In the genomic region with DNA sequence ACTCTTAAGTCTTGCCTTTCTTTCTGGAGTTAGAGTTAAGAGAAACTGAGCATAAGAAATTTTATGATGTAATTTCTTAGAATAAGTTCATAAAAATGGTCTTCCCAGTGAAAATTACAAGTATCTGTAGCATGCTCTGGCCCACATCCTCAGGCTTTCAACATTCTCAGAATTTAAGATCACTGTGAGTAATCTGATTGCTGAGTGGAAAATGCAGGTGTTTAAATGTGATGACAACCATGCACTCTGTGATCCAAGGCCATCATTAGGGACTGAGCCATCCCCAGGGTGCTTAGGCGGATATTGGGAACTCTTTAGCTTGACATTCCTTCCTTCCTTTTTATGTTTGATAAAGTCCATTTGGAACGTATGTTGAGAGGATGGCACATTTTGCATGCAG, we compare ENCODE assay signal across 19 cellular contexts.
DNase-seq lines count a peak whose midpoint lies in the region; ATAC-seq and TF ChIP-seq lines count a peak whose summit lies in the region.
"Had no signal": no experiment of that assay in that cellular context is flagged by ENCODE, and none has a peak within 500 bp of the region (broad histone marks: within the 10 kb centered on the region; RNA-seq: fewer than 3 reads in every experiment).

No MANE protein-coding gene starts in this region.

- POLR2A ChIA-PET in Panc1 (lab: Charles Lee), result no interaction called here

- TF ChIP-seq POLR2A in body of pancreas (IDR thresholded peaks at IDR 0.05), result no peak

- H3K4me3 Mint-ChIP-seq in activated CD8-positive, alpha-beta memory T cell treated with anti-CD3 and anti-CD28 coated beads, Interleukin-2, amount 10 ng/mL, durations not matched to agents 7 days and 5 days, result no peak overlapping the region
- H3K4me3 Mint-ChIP-seq in activated T-helper 17 cell treated with anti-CD3 and anti-CD28 coated beads, Interleukin-2, amount 50 U/mL, for 72 hours, result peak overlapping the region; percentile 20
- H3K4me3 Mint-ChIP-seq in stimulated activated effector memory CD8-positive, alpha-beta T cell treated with anti-CD3 and anti-CD28 coated beads, Interleukin-12 subunit alpha, Interleukin-12 subunit beta, amount 100 ng/mL, for 72 hours, result peak overlapping the region; percentile 17

- no peak for TF ChIP-seq CTCF in Panc1 (IDR thresholded peaks at IDR 0.05)
- TF ChIP-seq CTCF in body of pancreas (IDR thresholded peaks at IDR 0.05), result no peak

- H3K4me1 Mint-ChIP-seq in activated CD8-positive, alpha-beta memory T cell treated with anti-CD3 and anti-CD28 coated beads, Interleukin-2, amount 10 ng/mL, durations not matched to agents 7 days and 5 days, result peaks cover 70% of the 10 kb centered on the region
- peaks cover 31% of the 10 kb centered on the region for H3K4me1 Mint-ChIP-seq in activated T-helper 17 cell treated with anti-CD3 and anti-CD28 coated beads, Interleukin-2, amount 50 U/mL, for 72 hours
- peaks cover 63% of the 10 kb centered on the region for H3K4me1 Mint-ChIP-seq in stimulated activated effector memory CD8-positive, alpha-beta T cell treated with anti-CD3 and anti-CD28 coated beads, Interleukin-12 subunit alpha, Interleukin-12 subunit beta, amount 100 ng/mL, for 72 hours

- H3K4me1 ChIP-seq in Panc1 (ENCODE audit: control insufficient read depth, insufficient read depth, low read length) (peaks cover 15% of the 10 kb centered on the region), body of pancreas (no peaks in the 10 kb centered on the region)

- CTCF ChIA-PET in activated CD8-positive, alpha-beta memory T cell treated with anti-CD3 and anti-CD28 coated beads, Interleukin-2, amount 10 ng/mL, durations not matched to agents 7 days and 5 days (lab: Charles Lee), result interaction anchor here (1.1 to 2.0 kb wide), 2 partner anchors 21 to 232 kb away, joined by 3 to 6 read pairs; no protein-coding TSS in a partner anchor
- CTCF ChIA-PET in Panc1 (lab: Charles Lee), result no interaction called here

- H3K27ac ChIP-seq in Panc1 (ENCODE audit: low read length), result peak overlapping the region; percentile 36; the same call in 1 of the 2 replicates
- no peak overlapping the region for H3K27ac ChIP-seq in body of pancreas
- H3K27ac ChIP-seq: A549 had no signal

- peak; percentile 61 for DNase-seq in activated CD8-positive, alpha-beta memory T cell treated with anti-CD3 and anti-CD28 coated beads, Interleukin-2, amount 10 ng/mL, durations not matched to agents 7 days and 5 days
- no peak for DNase-seq in activated CD8-positive, alpha-beta memory T cell treated with anti-CD3 and anti-CD28 coated beads, Interleukin-2, amount 50 U/mL, for 48 hours
- DNase-seq in Panc1 (ENCODE audit: low read depth, low spot score), result no peak
- DNase-seq in stimulated activated effector memory CD8-positive, alpha-beta T cell treated with anti-CD3 and anti-CD28 coated beads, Interleukin-12 subunit alpha, Interleukin-12 subunit beta, amount 100 ng/mL, for 72 hours (ENCODE audit: low spot score in 2 of 2), result no peak
- DNase-seq in body of pancreas, result no peak
- DNase-seq in HUDEP-2 (lab: John Stamatoyannopoulos, UW; ENCODE audit: unreplicated experiment in 76 of 76), result no peak
- no peak for DNase-seq in SW480 (ENCODE audit: low spot score)
- DNase-seq: Caco-2, DMS53, MG63, NCI-H1092 treated with DMSO at 0.1 percent for 48 hours, NCI-H1694, NCI-H2107, NCI-H345 had no signal

- in situ Hi-C loops in Panc1 (cut with HindIII; ENCODE audit: low pct_unique_long_range_greater_than_20kb, low sequenced_read_pairs), result no loop called here

- WGBS in body of pancreas, 2 donors, result 74 to 76% methylated on average over 2 of the region's 2 CpGs

- no peaks in the 10 kb centered on the region for H3K9me3 ChIP-seq in Panc1 (ENCODE audit: control insufficient read depth, insufficient read depth, low read depth, low read length)
- no peaks in the 10 kb centered on the region for H3K9me3 ChIP-seq in body of pancreas
- H3K9me3 ChIP-seq: A549, Caco-2, MG63 had no signal

- no peak overlapping the region for H3K4me3 ChIP-seq in Panc1 (ENCODE audit: low read depth in 2 of 2, low read length in 2 of 2)
- no peak overlapping the region for H3K4me3 ChIP-seq in body of pancreas
- H3K4me3 ChIP-seq: A549, GM12878, MG63 had no signal

- H3K36me3 ChIP-seq in Panc1 (ENCODE audit: control insufficient read depth, insufficient read depth, low read length), result no peaks in the 10 kb centered on the region
- no peaks in the 10 kb centered on the region for H3K36me3 ChIP-seq in body of pancreas (replicated peaks in 1 of 2; ENCODE audit: insufficient read depth in 1 of 2, low read depth in 2 of 2)
- H3K36me3 ChIP-seq: MG63 had no signal

- intact Hi-C loops in Panc1 (cut with micrococcal nuclease; ENCODE audit: unreplicated experiment) (no loop called here), body of pancreas (cut with DNase I) (no loop called here)

- ATAC-seq in activated CD8-positive, alpha-beta memory T cell treated with anti-CD3 and anti-CD28 coated beads, Interleukin-2, amount 10 ng/mL, durations not matched to agents 7 days and 5 days, result peak; percentile 80
- ATAC-seq in Panc1 (no peak), body of pancreas (no peak)
- ATAC-seq in activated T-helper 17 cell treated with anti-CD3 and anti-CD28 coated beads, Interleukin-2, amount 50 U/mL, for 72 hours (replicated peaks), result peak; percentile 84
- ATAC-seq in stimulated activated effector memory CD8-positive, alpha-beta T cell treated with anti-CD3 and anti-CD28 coated beads, Interleukin-12 subunit alpha, Interleukin-12 subunit beta, amount 100 ng/mL, for 72 hours, result peak; percentile 85
- ATAC-seq: A549, GM12878, HepG2 had no signal

- no peaks in the 10 kb centered on the region for H3K27me3 Mint-ChIP-seq in activated CD8-positive, alpha-beta memory T cell treated with anti-CD3 and anti-CD28 coated beads, Interleukin-2, amount 10 ng/mL, durations not matched to agents 7 days and 5 days
- no peaks in the 10 kb centered on the region for H3K27me3 Mint-ChIP-seq in activated T-helper 17 cell treated with anti-CD3 and anti-CD28 coated beads, Interleukin-2, amount 50 U/mL, for 72 hours

- H3K9me3 Mint-ChIP-seq in activated CD8-positive, alpha-beta memory T cell treated with anti-CD3 and anti-CD28 coated beads, Interleukin-2, amount 10 ng/mL, durations not matched to agents 7 days and 5 days (ENCODE audit: low read depth), result no peaks in the 10 kb centered on the region
- H3K9me3 Mint-ChIP-seq in activated T-helper 17 cell treated with anti-CD3 and anti-CD28 coated beads, Interleukin-2, amount 50 U/mL, for 72 hours, result no peaks in the 10 kb centered on the region
- H3K9me3 Mint-ChIP-seq in stimulated activated effector memory CD8-positive, alpha-beta T cell treated with anti-CD3 and anti-CD28 coated beads, Interleukin-12 subunit alpha, Interleukin-12 subunit beta, amount 100 ng/mL, for 72 hours, result no peaks in the 10 kb centered on the region

- peak overlapping the region; percentile 92 for H3K27ac Mint-ChIP-seq in activated CD8-positive, alpha-beta memory T cell treated with anti-CD3 and anti-CD28 coated beads, Interleukin-2, amount 10 ng/mL, durations not matched to agents 7 days and 5 days
- H3K27ac Mint-ChIP-seq in activated T-helper 17 cell treated with anti-CD3 and anti-CD28 coated beads, Interleukin-2, amount 50 U/mL, for 72 hours, result peak overlapping the region; percentile 17
- peak overlapping the region; percentile 64 for H3K27ac Mint-ChIP-seq in stimulated activated effector memory CD8-positive, alpha-beta T cell treated with anti-CD3 and anti-CD28 coated beads, Interleukin-12 subunit alpha, Interleukin-12 subunit beta, amount 100 ng/mL, for 72 hours
- H3K27ac Mint-ChIP-seq: CD14-positive monocyte had no signal

- BruUV-seq in Panc1 (replicated peaks; lab: Mats Ljungman, UMichigan), result no TSS peak

- peaks cover 12% of the 10 kb centered on the region for H3K36me3 Mint-ChIP-seq in activated CD8-positive, alpha-beta memory T cell treated with anti-CD3 and anti-CD28 coated beads, Interleukin-2, amount 10 ng/mL, durations not matched to agents 7 days and 5 days
- no peaks in the 10 kb centered on the region for H3K36me3 Mint-ChIP-seq in activated T-helper 17 cell treated with anti-CD3 and anti-CD28 coated beads, Interleukin-2, amount 50 U/mL, for 72 hours (ENCODE audit: low read depth)
- H3K36me3 Mint-ChIP-seq in stimulated activated effector memory CD8-positive, alpha-beta T cell treated with anti-CD3 and anti-CD28 coated beads, Interleukin-12 subunit alpha, Interleukin-12 subunit beta, amount 100 ng/mL, for 72 hours, result no peaks in the 10 kb centered on the region
- H3K36me3 Mint-ChIP-seq: CD14-positive monocyte had no signal

- no peaks in the 10 kb centered on the region for H3K27me3 ChIP-seq in Panc1 (ENCODE audit: control insufficient read depth, insufficient read depth, low read length)
- no peaks in the 10 kb centered on the region for H3K27me3 ChIP-seq in body of pancreas
- H3K27me3 ChIP-seq: MG63 had no signal

Comparison
In these comparisons a context has a peak if more than half of its experiments do, and no peak if none do; other contexts are left out.
1. ATAC-seq: peak in activated CD8-positive, alpha-beta memory T cell treated with anti-CD3 and anti-CD28 coated beads, Interleukin-2, amount 10 ng/mL, durations not matched to agents 7 days and 5 days (single experiment), activated T-helper 17 cell treated with anti-CD3 and anti-CD28 coated beads, Interleukin-2, amount 50 U/mL, for 72 hours (single experiment) and stimulated activated effector memory CD8-positive, alpha-beta T cell treated with anti-CD3 and anti-CD28 coated beads, Interleukin-12 subunit alpha, Interleukin-12 subunit beta, amount 100 ng/mL, for 72 hours (single experiment); none in Panc1 (single experiment) and body of pancreas (single experiment).
2. H3K27ac Mint-ChIP-seq: peak in every context shown above with its lines; median percentile 92 in activated CD8-positive, alpha-beta memory T cell treated with anti-CD3 and anti-CD28 coated beads, Interleukin-2, amount 10 ng/mL, durations not matched to agents 7 days and 5 days; 64 in stimulated activated effector memory CD8-positive, alpha-beta T cell treated with anti-CD3 and anti-CD28 coated beads, Interleukin-12 subunit alpha, Interleukin-12 subunit beta, amount 100 ng/mL, for 72 hours; 17 in activated T-helper 17 cell treated with anti-CD3 and anti-CD28 coated beads, Interleukin-2, amount 50 U/mL, for 72 hours.